5 cellular contexts compared by ENCODE assay signal in the genomic region with DNA sequence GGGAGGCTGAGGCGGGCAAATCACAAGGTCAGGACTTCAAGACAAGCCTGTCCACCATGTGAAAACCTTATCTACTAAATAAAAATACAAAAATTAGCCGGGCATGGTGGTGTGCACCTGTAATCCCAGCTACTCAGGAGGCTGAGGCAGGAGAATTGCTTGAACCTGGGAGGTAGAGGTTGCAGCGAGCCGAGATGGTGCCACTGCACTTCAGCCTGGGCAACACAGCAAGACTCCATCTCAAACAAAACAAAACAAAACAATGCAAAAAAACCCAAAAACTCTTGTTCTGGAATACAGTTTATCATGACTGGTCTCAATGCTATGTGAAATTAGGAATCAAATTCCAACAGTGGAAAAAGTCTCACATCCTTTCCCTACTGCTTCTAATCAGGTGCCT. TPM values are rescaled to one million over a fixed set of nuclear protein-coding genes. Genes with fewer than 3 reads are reported as not detected.
"Had no signal": no experiment of that assay in that cellular context is flagged by ENCODE, and none has a peak within 500 bp of the region (broad histone marks: within the 10 kb centered on the region; RNA-seq: fewer than 3 reads in every experiment).

No MANE protein-coding gene starts in this region.

RNA-seq across cellular contexts. Expression of a gene that starts 54.2 kb away (rescaled TPM):
- total RNA-seq: H4, HT1080, IMR-90, K562 had no signal
- polyA plus RNA-seq: GM23338, IMR-90, K562 had no signal
